17 cellular contexts compared by ENCODE assay signal in the genomic region with DNA sequence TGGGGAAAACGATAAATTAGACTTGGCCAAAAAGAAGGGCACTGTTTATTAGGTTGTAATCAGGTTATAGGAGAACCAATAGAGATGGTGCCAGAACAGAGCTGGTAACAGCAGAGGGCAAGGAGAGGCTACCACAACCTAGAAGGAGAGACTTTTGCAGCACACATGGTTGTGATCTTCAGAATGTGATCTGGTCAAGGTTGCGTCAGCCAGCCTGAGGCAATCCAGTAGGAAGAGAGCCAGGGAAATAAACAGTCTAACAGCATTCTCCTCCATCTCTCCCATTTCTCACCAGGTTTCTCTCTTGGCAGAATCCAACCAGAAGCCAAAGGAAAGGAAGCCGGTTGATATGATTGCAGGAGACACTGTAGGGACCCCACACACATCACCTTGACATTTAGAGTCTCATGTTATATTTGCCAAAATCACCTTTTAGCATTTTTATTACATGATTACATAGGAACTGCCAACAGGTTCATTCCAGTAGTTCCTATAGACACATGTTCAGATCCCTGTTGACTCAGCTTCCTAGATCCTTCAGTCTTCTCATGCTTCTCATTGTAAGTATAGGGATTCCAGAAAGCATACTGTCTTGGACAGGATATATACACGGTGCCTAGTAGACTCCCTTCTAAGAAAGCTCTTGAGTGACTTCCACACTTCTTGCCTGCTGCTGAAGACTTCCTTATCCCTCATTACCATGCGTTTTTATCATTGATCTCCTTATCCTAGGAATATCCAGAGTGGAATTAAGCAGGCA. TPM values are rescaled to one million over a fixed set of nuclear protein-coding genes. Genes with fewer than 3 reads are reported as not detected.
A peak's percentile ranks its signal among the peaks of the same experiment; 100 is the strongest.
DNase-seq lines count a peak whose midpoint lies in the region; ATAC-seq and TF ChIP-seq lines count a peak whose summit lies in the region.
"Had no signal": no experiment of that assay in that cellular context is flagged by ENCODE, and none has a peak within 500 bp of the region (broad histone marks: within the 10 kb centered on the region; RNA-seq: fewer than 3 reads in every experiment).

No MANE protein-coding gene starts in this region.

- TF ChIP-seq CTCF in HFF-Myc (IDR thresholded peaks at IDR 0.05; ENCODE audit: low read depth, low read length, missing control alignments), result no peak
- no peak for TF ChIP-seq CTCF in cardiac fibroblast (IDR thresholded peaks at IDR 0.05; ENCODE audit: low read depth, low read length)

- peak; percentile 96 for ATAC-seq in left lobe of liver
- ATAC-seq: activated T-cell treated with anti-CD3 and anti-CD28 coated beads, Interleukin-2, amount 50 U/mL, for 4 hours; SK-N-SH treated with all-trans-retinoic acid at 6 μM for 48 hours; upper lobe of right lung had no signal

- DNase-seq in AG08396 (ENCODE audit: low spot score) (peak; percentile 55), HFF-Myc (ENCODE audit: extremely low read depth, low read depth) (peak; percentile 85), cardiac fibroblast (ENCODE audit: low read depth in 2 of 2) (peak; percentile 32 to 44), left lobe of liver (ENCODE audit: low spot score) (peak; percentile 86), A172 (ENCODE audit: low spot score) (no peak)
- DNase-seq in effector CD8-positive, alpha-beta T cell (lab: John Stamatoyannopoulos, UW), result no peak
- DNase-seq in stimulated activated CD4-positive, alpha-beta T cell treated with anti-CD3 and anti-CD28 coated beads, Interleukin-4, amount 100 ng/mL, for 1 hour, result no peak
- DNase-seq in stimulated activated naive CD4-positive, alpha-beta T cell (lab: John Stamatoyannopoulos, UW), result no peak
- DNase-seq: ACHN; activated T-cell treated with anti-CD3 and anti-CD28 coated beads, Interleukin-2, amount 50 U/mL, for 4 hours; Caco-2; NCI-H1694; NCI-H510A treated with DMSO at 0.1 percent for 48 hours; spleen; stimulated activated naive CD4-positive, alpha-beta T cell treated with Interleukin-2 at 50 U/mL for 16 hours; upper lobe of right lung had no signal

- H3K4me3 ChIP-seq in HFF-Myc (replicated peaks; ENCODE audit: low read depth, low read length) (no peak overlapping the region), cardiac fibroblast (replicated peaks in 1 of 2; ENCODE audit: low read depth in 2 of 2, low read length in 2 of 2) (no peak overlapping the region)
- H3K4me3 ChIP-seq: spleen, upper lobe of right lung had no signal

RNA-seq across cellular contexts. Expression of gene SPATS2L, which starts 17.6 kb away (rescaled TPM):
- total RNA-seq in left lobe of liver, result 66.8 TPM
- total RNA-seq in A172 (2014; rRNA removed; shearing (Covaris generic)), result 150 and 154 TPM in 2 replicates

Comparison
In these comparisons a context has a peak if more than half of its experiments do, and no peak if none do; other contexts are left out.
1. DNase-seq: peak in AG08396 (single experiment), HFF-Myc (single experiment), cardiac fibroblast (2 of 2) and left lobe of liver (single experiment); none in effector CD8-positive, alpha-beta T cell (single experiment), stimulated activated CD4-positive, alpha-beta T cell treated with anti-CD3 and anti-CD28 coated beads, Interleukin-4, amount 100 ng/mL, for 1 hour (single experiment), A172 (single experiment) and stimulated activated naive CD4-positive, alpha-beta T cell (0 of 6).